ENCODE assay signal across 8 cellular contexts in genomic region chr5:36241636-36242533, GRCh38. TPM values are rescaled to one million over a fixed set of nuclear protein-coding genes. Genes with fewer than 3 reads are reported as not detected.
DNase-seq lines count a peak whose midpoint lies in the region; ATAC-seq and TF ChIP-seq lines count a peak whose summit lies in the region.

TSS of gene NADK2 (minus strand) at chr5:36241925. CDS start at chr5:36241798, 127 bp downstream.

- peak within 1 kb of the TSS; percentile 58 for H3K4me3 ChIP-seq in hepatocyte

- DNase-seq in NCI-H2081 (lab: John Stamatoyannopoulos, UW) (peak; percentile 99), T1000 (lab: John Stamatoyannopoulos, UW) (peak; percentile 95), astrocyte of the hippocampus (ENCODE audit: low read depth, low spot score) (peak; percentile 99), hepatocyte (ENCODE audit: low spot score) (peak; percentile 99), renal cortical epithelial cell (ENCODE audit: low read depth) (peak; percentile 85)

- H3K36me3 ChIP-seq in hepatocyte (replicated peaks; ENCODE audit: insufficient read depth, low read depth): no peaks in the 10 kb centered on the region

- H4K20me1 ChIP-seq in hepatocyte (ENCODE audit: insufficient read depth, poor library complexity, severe bottlenecking): no peaks in the 10 kb centered on the region

- peak within 1 kb of the TSS; percentile 80 for H3K4me2 ChIP-seq in hepatocyte

- peaks cover 38% of the 10 kb centered on the region for H3K79me2 ChIP-seq in hepatocyte

- ATAC-seq in GM18511 (IDR thresholded peaks at IDR 0.05; ENCODE audit: unreplicated experiment) (peak; percentile 87), HG03039 (IDR thresholded peaks at IDR 0.05; ENCODE audit: unreplicated experiment) (peak; percentile 88)

- H3K9me2 ChIP-seq in hepatocyte (replicated peaks; ENCODE audit: insufficient read depth): no peaks in the 10 kb centered on the region

- TF ChIP-seq CTCF in 22Rv1 (IDR thresholded peaks at IDR 0.05) (peak; percentile 81), hepatocyte (IDR thresholded peaks at IDR 0.05; ENCODE audit: poor library complexity) (peak; percentile 73)

- H3K27me3 ChIP-seq in hepatocyte: no peaks in the 10 kb centered on the region

- WGBS in hepatocyte (ENCODE audit: low lambda C conversion rate, missing lambda C conversion rate): 2% methylated on average over 74 of the region's 99 CpGs

- peak within 1 kb of the TSS; percentile 76 for H2AFZ ChIP-seq in hepatocyte

- H3K9me3 ChIP-seq in hepatocyte (ENCODE audit: low read depth): no peaks in the 10 kb centered on the region

- H3K27ac ChIP-seq in 22Rv1: peak within 1 kb of the TSS; percentile 94
- peak within 1 kb of the TSS; percentile 99 for H3K27ac ChIP-seq in hepatocyte

- H3K4me1 ChIP-seq in hepatocyte (ENCODE audit: insufficient read depth): peaks cover 39% of the 10 kb centered on the region

RNA-seq across cellular contexts. Expression of gene NADK2, which starts in this region (rescaled TPM):
- 83.0 and 102 TPM in 2 replicates for total RNA-seq in hepatocyte
- 33.8 and 43.1 TPM in 2 replicates for polyA plus RNA-seq in hepatocyte
- 22.6 and 52.9 TPM in 2 replicates for total RNA-seq in renal cortical epithelial cell

Comparison
In these comparisons a context has a peak if more than half of its experiments do, and no peak if none do; other contexts are left out.
1. Peak in every context shown above with its lines: DNase-seq, ATAC-seq, H3K4me3 ChIP-seq and H3K27ac ChIP-seq.